28 cellular contexts compared by ENCODE assay signal in the genomic region with DNA sequence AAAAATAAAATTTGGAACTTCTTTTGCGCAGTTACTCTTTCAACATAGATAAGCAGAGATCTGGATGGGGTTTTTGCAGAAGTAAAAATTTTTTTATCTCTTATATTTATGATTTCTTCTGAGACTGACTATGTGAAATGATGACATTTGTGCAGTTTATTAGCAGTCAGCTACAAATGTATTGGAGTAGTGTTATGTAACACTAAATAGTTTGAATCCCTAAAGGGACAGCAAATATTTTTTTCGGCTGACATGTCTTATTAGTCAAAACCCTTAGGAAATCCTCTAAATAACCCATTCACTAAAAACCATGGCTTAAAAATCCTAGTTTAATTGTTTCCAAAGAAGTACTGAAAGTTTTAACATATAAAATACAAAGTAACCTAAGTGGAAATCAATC. TPM values are rescaled to one million over a fixed set of nuclear protein-coding genes. Genes with fewer than 3 reads are reported as not detected.
"Had no signal": no experiment of that assay in that cellular context is flagged by ENCODE, and none has a peak within 500 bp of the region (broad histone marks: within the 10 kb centered on the region; RNA-seq: fewer than 3 reads in every experiment).

No MANE protein-coding gene starts in this region.

- H3K4me3 Mint-ChIP-seq: effector memory CD8-positive, alpha-beta T cell; immature natural killer cell; mesothelial cell of epicardium; naive B cell; natural killer cell treated with Interleukin-12 subunit alpha and Interleukin-12 subunit beta and Interleukin-15 and Interleukin-18, amount 100 ng/mL, for 72 hours; neural crest cell; stimulated activated memory B cell treated with anti-CD40 and anti-IgM and Interleukin-4, amounts not matched to agents 10 μg/mL and 1 μg/mL and 100 μg/mL, for 72 hours; type B pancreatic cell had no signal

- H3K4me1 Mint-ChIP-seq: immature natural killer cell; mesothelial cell of epicardium; naive B cell; stimulated activated memory B cell treated with anti-CD40 and anti-IgM and Interleukin-4, amounts not matched to agents 10 μg/mL and 1 μg/mL and 100 μg/mL, for 72 hours had no signal

- H3K36me3 ChIP-seq: esophagus squamous epithelium, neutrophil, pancreas, tibial artery had no signal

- ATAC-seq: effector memory CD8-positive, alpha-beta T cell; foreskin keratinocyte; mucosa of descending colon; natural killer cell treated with Interleukin-12 subunit alpha and Interleukin-12 subunit beta and Interleukin-15 and Interleukin-18, amount 100 ng/mL, for 72 hours; pancreas; sciatic nerve; stimulated activated memory B cell treated with anti-CD40 and anti-IgM and Interleukin-4, amounts not matched to agents 10 μg/mL and 1 μg/mL and 100 μg/mL, for 72 hours; stimulated activated naive CD8-positive, alpha-beta T cell treated with anti-CD3 and anti-CD28 coated beads, Interleukin-15, Interleukin-2, amounts not matched to agents 100 U/mL and 50 U/mL, for 24 hours had no signal

- H3K9me3 ChIP-seq: esophagus squamous epithelium, neutrophil, pancreas, testis had no signal

- H3K4me3 ChIP-seq: esophagus squamous epithelium, mucosa of descending colon, pancreas, testis, tibial artery had no signal

- H3K4me1 ChIP-seq: esophagus squamous epithelium, foreskin keratinocyte, pancreas, testis, tibial artery had no signal

- H3K27ac Mint-ChIP-seq: effector memory CD8-positive, alpha-beta T cell; immature natural killer cell; mesothelial cell of epicardium; naive B cell; natural killer cell treated with Interleukin-12 subunit alpha and Interleukin-12 subunit beta and Interleukin-15 and Interleukin-18, amount 100 ng/mL, for 72 hours; stimulated activated memory B cell treated with anti-CD40 and anti-IgM and Interleukin-4, amounts not matched to agents 10 μg/mL and 1 μg/mL and 100 μg/mL, for 72 hours; type B pancreatic cell had no signal

- DNase-seq: cerebellar nuclear complex; cortex of kidney; effector memory CD8-positive, alpha-beta T cell; erythroblast; esophagus squamous epithelium; foreskin keratinocyte; glutamatergic neuron; hypothalamus; immature natural killer cell; islet precursor cell; mesenchymal stem cell; mucosa of descending colon; naive B cell; pancreas; retina; stimulated activated CD4-positive, alpha-beta T cell treated with anti-CD3 and anti-CD28 coated beads, Interleukin-2, amount 100 ng/mL, for 24 hours; stimulated activated CD4-positive, alpha-beta T cell treated with anti-CD3 and anti-CD28 coated beads, Interleukin-4, amount 100 ng/mL, for 24 hours; stimulated activated naive CD8-positive, alpha-beta T cell treated with anti-CD3 and anti-CD28 coated beads, Interleukin-15, Interleukin-2, amounts not matched to agents 100 U/mL and 50 U/mL, for 24 hours; substantia nigra; testis; tibial artery had no signal

- H3K27ac ChIP-seq: esophagus squamous epithelium, foreskin keratinocyte, neutrophil, pancreas, testis, tibial artery had no signal

- H3K9me3 Mint-ChIP-seq: natural killer cell treated with Interleukin-12 subunit alpha and Interleukin-12 subunit beta and Interleukin-15 and Interleukin-18, amount 100 ng/mL, for 72 hours had no signal

- H3K36me3 Mint-ChIP-seq: immature natural killer cell; naive B cell; stimulated activated memory B cell treated with anti-CD40 and anti-IgM and Interleukin-4, amounts not matched to agents 10 μg/mL and 1 μg/mL and 100 μg/mL, for 72 hours; type B pancreatic cell had no signal

- H3K27me3 Mint-ChIP-seq: naive B cell, type B pancreatic cell had no signal

- H3K27me3 ChIP-seq: esophagus squamous epithelium, foreskin keratinocyte, neutrophil, pancreas, testis, tibial artery had no signal

RNA-seq across cellular contexts. Expression of a gene that starts 48.0 kb away (rescaled TPM):
- total RNA-seq: foreskin keratinocyte; natural killer cell treated with Interleukin-12 subunit alpha and Interleukin-12 subunit beta and Interleukin-15 and Interleukin-18, amount 100 ng/mL, for 72 hours had no signal
